Comparison of ENCODE assay signal across 14 cellular contexts in the genomic region with DNA sequence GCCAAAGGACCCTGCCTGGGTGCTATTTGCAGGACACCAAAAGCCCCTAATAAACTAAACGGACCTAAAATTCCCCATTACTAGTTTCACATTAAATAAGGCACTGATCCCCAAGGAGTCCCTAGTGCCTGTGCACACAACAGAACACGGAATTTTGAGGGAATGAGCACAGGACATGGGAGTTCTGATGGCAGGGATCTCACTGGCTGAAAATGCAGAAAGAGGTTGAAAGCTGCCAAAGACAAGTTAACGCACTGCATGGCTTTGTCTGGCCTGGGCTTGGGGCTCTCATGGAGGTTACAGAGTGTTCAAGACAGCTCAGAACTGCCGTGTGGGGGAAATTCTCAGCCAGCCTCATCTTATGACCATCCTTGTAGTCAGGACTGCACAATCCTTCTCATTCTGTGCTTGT. TPM values are rescaled to one million over a fixed set of nuclear protein-coding genes. Genes with fewer than 3 reads are reported as not detected.
DNase-seq lines count a peak whose midpoint lies in the region; ATAC-seq lines count a peak whose summit lies in the region.
"Had no signal": no experiment of that assay in that cellular context is flagged by ENCODE, and none has a peak within 500 bp of the region (broad histone marks: within the 10 kb centered on the region; RNA-seq: fewer than 3 reads in every experiment).

No MANE protein-coding gene starts in this region.

- peaks cover 9% of the 10 kb centered on the region for H3K4me1 Mint-ChIP-seq in activated CD4-positive, alpha-beta T cell treated with anti-CD3 and anti-CD28 coated beads, Interleukin-2, amount 10 ng/mL, durations not matched to agents 24 days and 14 days

- DNase-seq in inferior parietal cortex (ENCODE audit: extremely low spot score) = peak; percentile 48
- DNase-seq in mesendoderm = no peak
- DNase-seq in NCI-H345 (lab: John Stamatoyannopoulos, UW) = no peak
- DNase-seq in activated CD4-positive, alpha-beta T cell treated with anti-CD3 and anti-CD28 coated beads, Interleukin-2, amount 10 ng/mL, durations not matched to agents 24 days and 14 days = no peak
- DNase-seq in stimulated activated CD4-positive, alpha-beta T cell treated with anti-CD3 and anti-CD28 coated beads, Interleukin-4, amount 100 ng/mL, for 24 hours = no peak
- DNase-seq: activated naive CD4-positive, alpha-beta T cell; cortex of kidney; right cardiac atrium had no signal

- no peak overlapping the region for H2AK5ac ChIP-seq in mesendoderm (ENCODE audit: low read length)

- H3K23ac ChIP-seq in mesendoderm (ENCODE audit: low read length) = no peak overlapping the region

- no peak overlapping the region for H3K18ac ChIP-seq in mesendoderm (ENCODE audit: low read length)

- H3K79me2 ChIP-seq in mesendoderm (ENCODE audit: control insufficient read depth, insufficient read depth, low read length) = no peaks in the 10 kb centered on the region

- H4K8ac ChIP-seq in mesendoderm (ENCODE audit: low read depth, low read length) = no peak overlapping the region

- H3K4me3 Mint-ChIP-seq in activated CD4-positive, alpha-beta T cell treated with anti-CD3 and anti-CD28 coated beads, Interleukin-2, amount 10 ng/mL, durations not matched to agents 24 days and 14 days = no peak overlapping the region

- ATAC-seq in GM18873 (IDR thresholded peaks at IDR 0.05; ENCODE audit: low FRiP score, unreplicated experiment) (peak; percentile 40), GM21529 (IDR thresholded peaks at IDR 0.05; ENCODE audit: unreplicated experiment) (peak; percentile 46), HG03135 (IDR thresholded peaks at IDR 0.05; ENCODE audit: unreplicated experiment) (peak; percentile 38)
- ATAC-seq: Panc1, right cardiac atrium had no signal

- H3K27me3 ChIP-seq in mesendoderm (ENCODE audit: insufficient read depth, low read length, poor library complexity) = no peaks in the 10 kb centered on the region

- H3K4me2 ChIP-seq in mesendoderm (ENCODE audit: low read length) = no peak overlapping the region

- H3K79me1 ChIP-seq in mesendoderm (ENCODE audit: low read length) = no peaks in the 10 kb centered on the region

- peaks cover 7% of the 10 kb centered on the region for H3K27me3 Mint-ChIP-seq in activated CD4-positive, alpha-beta T cell treated with anti-CD3 and anti-CD28 coated beads, Interleukin-2, amount 10 ng/mL, durations not matched to agents 24 days and 14 days

- no peaks in the 10 kb centered on the region for H3K4me1 ChIP-seq in mesendoderm (ENCODE audit: control insufficient read depth, low read depth, low read length)

- H3K36me3 ChIP-seq in mesendoderm (ENCODE audit: control insufficient read depth, insufficient read depth, low read length) = no peaks in the 10 kb centered on the region

- H2BK5ac ChIP-seq in mesendoderm (ENCODE audit: low read length) = no peak overlapping the region

- H3K36me3 Mint-ChIP-seq in activated CD4-positive, alpha-beta T cell treated with anti-CD3 and anti-CD28 coated beads, Interleukin-2, amount 10 ng/mL, durations not matched to agents 24 days and 14 days (ENCODE audit: low read depth) = no peaks in the 10 kb centered on the region

- H3K56ac ChIP-seq in mesendoderm (ENCODE audit: low read length) = no peak overlapping the region

- H4K5ac ChIP-seq in mesendoderm (ENCODE audit: low read length) = no peak overlapping the region

- no peak overlapping the region for H3K9ac ChIP-seq in mesendoderm (ENCODE audit: low read length)

- no CpG with 5 or more reads among the region's 4 CpGs for WGBS in mesendoderm (ENCODE audit: extremely low coverage, insufficient coverage, low lambda C conversion rate)

- H2BK15ac ChIP-seq in mesendoderm (replicated peaks; ENCODE audit: low read depth) = no peak overlapping the region

- no peak overlapping the region for H3K27ac Mint-ChIP-seq in activated CD4-positive, alpha-beta T cell treated with anti-CD3 and anti-CD28 coated beads, Interleukin-2, amount 10 ng/mL, durations not matched to agents 24 days and 14 days

- H3K4me3 ChIP-seq in mesendoderm (ENCODE audit: low read length) = no peak overlapping the region

- peaks cover 5% of the 10 kb centered on the region for H3K9me3 Mint-ChIP-seq in activated CD4-positive, alpha-beta T cell treated with anti-CD3 and anti-CD28 coated beads, Interleukin-2, amount 10 ng/mL, durations not matched to agents 24 days and 14 days

- no peak overlapping the region for H2BK120ac ChIP-seq in mesendoderm (ENCODE audit: low read depth, low read length)

- no peak overlapping the region for H3K27ac ChIP-seq in mesendoderm (ENCODE audit: low read depth, low read length)
- H3K27ac ChIP-seq: C4-2B, VCaP had no signal

- H3K4ac ChIP-seq in mesendoderm (ENCODE audit: low read depth, low read length) = no peak overlapping the region

- intact Hi-C loops in activated CD4-positive, alpha-beta T cell treated with anti-CD3 and anti-CD28 coated beads, Interleukin-2, amount 10 ng/mL, durations not matched to agents 24 days and 14 days (cut with micrococcal nuclease) = loop anchor here (1.0 to 5.0 kb wide), 4 partner anchors 14 to 256 kb away; no protein-coding TSS in a partner anchor

RNA-seq across cellular contexts. Expression of a gene that starts 15.6 kb away (rescaled TPM):
- polyA plus RNA-seq in mesendoderm (2013, experiment 1 of 2) = 33.8 TPM
- 36.1 TPM for polyA plus RNA-seq in mesendoderm (2013, experiment 2 of 2)
- total RNA-seq in activated CD4-positive, alpha-beta T cell treated with anti-CD3 and anti-CD28 coated beads, Interleukin-2, amount 10 ng/mL, durations not matched to agents 24 days and 14 days = 12.5 and 15.3 TPM in 2 replicates
